ENCODE assay signal across 8 cellular contexts in the genomic region with DNA sequence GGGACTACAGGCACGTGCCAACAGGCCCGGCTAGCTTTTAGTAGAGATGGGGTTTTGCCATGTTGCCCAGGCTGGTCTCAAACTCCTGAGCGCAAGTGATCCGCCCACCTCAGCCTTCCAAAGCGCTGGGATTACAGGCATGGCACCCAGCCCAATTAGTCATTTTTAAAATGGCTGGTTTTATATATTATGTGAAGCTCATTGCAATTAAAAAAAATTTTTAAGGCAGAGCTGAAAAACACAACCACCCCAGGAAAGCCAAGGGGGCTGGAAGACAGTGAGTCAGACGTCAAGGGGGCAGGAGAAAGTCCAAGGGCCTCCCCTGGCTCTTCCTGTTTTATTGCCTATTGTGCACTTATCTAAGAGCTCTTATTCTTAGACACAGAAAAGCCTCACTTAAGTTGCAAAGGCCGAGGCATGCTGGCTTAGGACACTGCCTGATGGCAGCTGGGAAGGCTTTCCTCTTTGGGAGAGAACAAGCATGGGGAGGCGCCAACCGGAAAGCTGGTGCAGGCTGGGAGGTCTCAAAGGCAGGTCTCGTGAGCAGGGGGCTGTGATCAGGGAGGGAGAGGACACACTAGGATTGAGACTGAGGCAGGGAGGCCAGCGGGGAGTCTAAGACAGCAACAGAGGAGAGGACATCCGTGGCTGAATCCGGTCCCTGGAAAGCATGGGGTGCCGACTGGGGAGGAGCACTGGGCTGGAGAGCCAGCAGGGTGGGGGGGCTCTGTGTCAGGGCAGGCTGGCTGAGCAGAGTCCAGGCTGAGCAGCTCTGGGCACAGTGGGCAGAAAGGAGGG. TPM values are rescaled to one million over a fixed set of nuclear protein-coding genes. Genes with fewer than 3 reads are reported as not detected.
A peak's percentile ranks its signal among the peaks of the same experiment; 100 is the strongest.
DNase-seq lines count a peak whose midpoint lies in the region; ATAC-seq and TF ChIP-seq lines count a peak whose summit lies in the region.

No MANE protein-coding gene starts in this region.

- TF ChIP-seq CTCF in HCT116 (IDR thresholded peaks at IDR 0.05 in 2 of 3, conservative IDR thresholded peaks at IDR 0.05 in 1 of 3; ENCODE audit: borderline replicate concordance in 1 of 3, insufficient read depth in 1 of 3, low read depth in 2 of 3, low read length in 2 of 3) (no peak), heart left ventricle (IDR thresholded peaks at IDR 0.05) (no peak), spleen (IDR thresholded peaks at IDR 0.05 in 8 of 11, conservative IDR thresholded peaks at IDR 0.05 in 3 of 11) (no peak)

- H3K4me1 ChIP-seq in HCT116 (ENCODE audit: control insufficient read depth in 1 of 2, insufficient read depth in 2 of 2, low read length in 2 of 2) = peaks cover 5 to 17% of the 10 kb centered on the region in 2 experiments; a peak in 3 of 4 replicates
- peaks cover 0 to 80% (median 7%) of the 10 kb centered on the region in 12 donors for H3K4me1 ChIP-seq in heart left ventricle
- peaks cover 12 to 82% (median 50%) of the 10 kb centered on the region in 6 donors for H3K4me1 ChIP-seq in spleen

- intact Hi-C loops in HCT116 (cut with micrococcal nuclease) = no loop called here
- intact Hi-C loops in heart left ventricle (cut with DNase I) = loop anchor here in 1 of 10 donors (5.0 kb wide), 1 partner anchor 100 kb away; no protein-coding TSS in a partner anchor
- intact Hi-C loops in spleen (cut with DNase I; ENCODE audit: low total_unique reads) = no loop called here

- peak overlapping the region; percentile 27 for H3K4me2 ChIP-seq in HCT116 (ENCODE audit: low read length)

- H2AFZ ChIP-seq in HCT116 (ENCODE audit: low read depth, low read length, poor library complexity, severe bottlenecking) = no peak overlapping the region

- no peak overlapping the region for H3K4me3 ChIP-seq in HCT116 (replicated peaks in 1 of 2; ENCODE audit: low read depth in 1 of 2, low read length in 2 of 2)
- peak overlapping the region in 1 of 12 donors; percentile 16 for H3K4me3 ChIP-seq in heart left ventricle
- H3K4me3 ChIP-seq in spleen = no peak overlapping the region

- H3K27ac ChIP-seq in HCT116 (ENCODE audit: low read depth, low read length) (no peak overlapping the region), heart left ventricle (peak overlapping the region in 8 of 12 donors; percentile 18 to 80 (median 51)), spleen (peak overlapping the region in 7 of 8 donors; percentile 20 to 74 (median 57))

- BruUV-seq in HCT116 (replicated peaks; lab: Mats Ljungman, UMichigan) = no TSS peak

- TF ChIP-seq POLR2A in HCT116 (IDR thresholded peaks at IDR 0.05; ENCODE audit: borderline replicate concordance, extremely low read depth, insufficient read depth, insufficient read length) (no peak), heart left ventricle (IDR thresholded peaks at IDR 0.05) (no peak), spleen (IDR thresholded peaks at IDR 0.05) (no peak)

- WGBS in heart left ventricle, 4 donors = 38 to 57% (median 51%) methylated on average over 13 to 14 of the region's 14 CpGs
- WGBS in spleen, 5 donors = 47 to 57% (median 50%) methylated on average over 14 of the region's 14 CpGs

- H3K27me3 ChIP-seq in HCT116 (ENCODE audit: insufficient read depth, low read length) = no peaks in the 10 kb centered on the region
- H3K27me3 ChIP-seq in heart left ventricle = no peaks in the 10 kb centered on the region
- peaks cover 0 to 26% (median 0%) of the 10 kb centered on the region in 7 donors for H3K27me3 ChIP-seq in spleen (replicated peaks in 1 of 7)

- H3K36me3 ChIP-seq in HCT116 (ENCODE audit: control insufficient read depth in 1 of 2, insufficient read depth in 2 of 2, low read length in 2 of 2) = no peaks in the 10 kb centered on the region
- no peaks in the 10 kb centered on the region for H3K36me3 ChIP-seq in heart left ventricle
- no peaks in the 10 kb centered on the region for H3K36me3 ChIP-seq in spleen

- no peak for DNase-seq in HCT116 (ENCODE audit: low read depth, low spot score)
- peak; percentile 34 for DNase-seq in UCSD-AML1 (lab: John Stamatoyannopoulos, UW; ENCODE audit: unreplicated experiment)
- no peak for DNase-seq in heart left ventricle
- DNase-seq in spleen = no peak
- DNase-seq in GM19238 (ENCODE audit: insufficient read length, low spot score) = no peak
- DNase-seq in NK-92 treated with Interleukin-12 subunit alpha and Interleukin-12 subunit beta, amount 100 ng/mL, for 24 hours (lab: John Stamatoyannopoulos, UW) = no peak
- DNase-seq in NCI-H2171 treated with DMSO at 0.1 percent for 48 hours (lab: John Stamatoyannopoulos, UW) = no peak

- H3K9me3 ChIP-seq in HCT116 (ENCODE audit: control insufficient read depth in 1 of 2, insufficient read depth in 1 of 2, low read depth in 1 of 2, low read length in 2 of 2) = no peaks in the 10 kb centered on the region
- H3K9me3 ChIP-seq in heart left ventricle = no peaks in the 10 kb centered on the region
- H3K9me3 ChIP-seq in spleen = no peaks in the 10 kb centered on the region

- RAD21 ChIA-PET in HCT116 (lab: Charles Lee; ENCODE audit: low non-redundant PET in 1 of 2, low total read pairs in 2 of 2, uncharacterized antibody in 2 of 2, unreplicated experiment in 2 of 2) = no interaction called here

- peak overlapping the region; percentile 13; the same call in 1 of the 2 replicates for H3K9ac ChIP-seq in HCT116 (ENCODE audit: low read length)

- no peaks in the 10 kb centered on the region for H3K9me2 ChIP-seq in HCT116 (ENCODE audit: insufficient read depth)

- peak; percentile 7; the same call in 1 of the 2 replicates for ATAC-seq in HCT116
- ATAC-seq in heart left ventricle = peak in 3 of 4 donors; percentile 61 to 77 (median 65)
- ATAC-seq in GM18861 (IDR thresholded peaks at IDR 0.05; ENCODE audit: unreplicated experiment) = no peak

- H3K79me2 ChIP-seq in HCT116 (ENCODE audit: insufficient read depth, low read length) = no peaks in the 10 kb centered on the region

- CTCF ChIA-PET in HCT116 (lab: Charles Lee) = interaction anchor here (0.7 to 1.5 kb wide), 4 partner anchors 8 to 146 kb away, joined by 3 to 9 read pairs (median 4); no protein-coding TSS in a partner anchor

- no peak for TF ChIP-seq RAD21 in HCT116 (IDR thresholded peaks at IDR 0.05; ENCODE audit: low read depth)

- POLR2A ChIA-PET in HCT116 (lab: Charles Lee) = interaction anchor here (0.6 to 1.0 kb wide), 3 partner anchors 12 to 73 kb away, joined by 3 to 5 read pairs (median 3); a partner anchor contains a TSS

- no peaks in the 10 kb centered on the region for H4K20me1 ChIP-seq in HCT116 (ENCODE audit: insufficient read depth)

TF ChIP-seq in HCT116, 20 proteins besides CTCF, POLR2A, EP300 and RAD21 (continues in another document):
- TF ChIP-seq YY1 (IDR thresholded peaks at IDR 0.05; ENCODE audit: extremely low read depth, insufficient replicate concordance, low read depth, low read length) (no peak), FOSL1 (IDR thresholded peaks at IDR 0.05; ENCODE audit: low read depth) (no peak), CEBPB (IDR thresholded peaks at IDR 0.05; ENCODE audit: low read depth) (no peak), SIN3A (IDR thresholded peaks at IDR 0.05; ENCODE audit: low read depth) (no peak), TCF7L2 (IDR thresholded peaks at IDR 0.05; ENCODE audit: borderline replicate concordance, extremely low read depth, insufficient read depth, insufficient read length) (no peak), ZFX (IDR thresholded peaks at IDR 0.05) (no peak), SP1 (IDR thresholded peaks at IDR 0.05; ENCODE audit: low read depth) (no peak), EGR1 (IDR thresholded peaks at IDR 0.05; ENCODE audit: low read depth) (no peak)
- TF ChIP-seq, protein P1, sequence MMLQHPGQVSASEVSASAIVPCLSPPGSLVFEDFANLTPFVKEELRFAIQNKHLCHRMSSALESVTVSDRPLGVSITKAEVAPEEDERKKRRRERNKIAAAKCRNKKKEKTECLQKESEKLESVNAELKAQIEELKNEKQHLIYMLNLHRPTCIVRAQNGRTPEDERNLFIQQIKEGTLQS (IDR thresholded peaks at IDR 0.05) = no peak
- TF ChIP-seq, protein P2, sequence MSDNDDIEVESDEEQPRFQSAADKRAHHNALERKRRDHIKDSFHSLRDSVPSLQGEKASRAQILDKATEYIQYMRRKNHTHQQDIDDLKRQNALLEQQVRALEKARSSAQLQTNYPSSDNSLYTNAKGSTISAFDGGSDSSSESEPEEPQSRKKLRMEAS (IDR thresholded peaks at IDR 0.05) = no peak

RNA-seq across cellular contexts. Expression of a gene that starts 11.1 kb away (rescaled TPM):
- total RNA-seq in HCT116 (2021; ENCODE audit: unreplicated experiment) (not detected), heart left ventricle (1 to 10 TPM in 2 of 9 donors, under 1 TPM in 5, not detected in 2; 0.17 to 5.0 (median 0.42) TPM), spleen (10 to 100 TPM in 2 of 7 donors, 1 to 10 TPM in 5; 2.1 to 16.8 (median 4.5) TPM)
- polyA plus RNA-seq in HCT116 (2012) = 0.04 and 0.05 TPM in 2 replicates
- polyA plus RNA-seq in heart left ventricle (under 1 TPM; 0.25 to 0.27 TPM), spleen (1 to 10 TPM; 1.2 to 2.1 (median 1.7) TPM)

RNA-seq across cellular contexts. Expression of a gene that starts 11.6 kb away (rescaled TPM):
- total RNA-seq in HCT116 (2021; ENCODE audit: unreplicated experiment) (6.5 TPM), heart left ventricle (10 to 100 TPM in 3 of 9 donors, 1 to 10 TPM in 6; 3.8 to 16.6 (median 7.1) TPM), spleen (10 to 100 TPM in 5 of 7 donors, 1 to 10 TPM in 2; 7.4 to 18.9 (median 14.6) TPM)
- 5.2 and 5.6 TPM in 2 replicates for polyA plus RNA-seq in HCT116 (2012)
- polyA plus RNA-seq in heart left ventricle (10 to 100 TPM in 1 of 2 donors, 1 to 10 TPM in 1; 7.0 to 10.2 TPM), spleen (10 to 100 TPM in 2 of 3 donors, 1 to 10 TPM in 1; 5.6 to 12.8 (median 12.0) TPM)

RNA-seq across cellular contexts. Expression of a gene that starts 31.2 kb away (rescaled TPM):
- total RNA-seq in HCT116 (2021; ENCODE audit: unreplicated experiment) (75.4 TPM), heart left ventricle (10 to 100 TPM in 1 of 9 donors, 1 to 10 TPM in 1, under 1 TPM in 6, not detected in 1; 0.12 to 11.6 (median 0.70) TPM), spleen (1 to 10 TPM in 3 of 7 donors, under 1 TPM in 2, not detected in 2; 0.32 to 3.2 (median 2.3) TPM)
- polyA plus RNA-seq in HCT116 (2012) = 105 and 129 TPM in 2 replicates
- polyA plus RNA-seq in heart left ventricle (under 1 TPM; 0.46 to 0.78 TPM), spleen (under 1 TPM; 0.21 to 0.77 (median 0.24) TPM)

RNA-seq across cellular contexts. Expression of a gene that starts 49.0 kb away (rescaled TPM):
- total RNA-seq in HCT116 (2021; ENCODE audit: unreplicated experiment) (18.6 TPM), heart left ventricle (10 to 100 TPM in 1 of 9 donors, 1 to 10 TPM in 8; 4.3 to 10.1 (median 7.1) TPM), spleen (10 to 100 TPM; 26.8 to 46.4 (median 34.3) TPM)
- 20.1 and 20.7 TPM in 2 replicates for polyA plus RNA-seq in HCT116 (2012)
- polyA plus RNA-seq in heart left ventricle (1 to 10 TPM; 4.5 to 9.5 TPM), spleen (10 to 100 TPM; 21.1 to 37.4 (median 22.1) TPM)
